ENCODE assay signal across 9 cellular contexts in the genomic region with DNA sequence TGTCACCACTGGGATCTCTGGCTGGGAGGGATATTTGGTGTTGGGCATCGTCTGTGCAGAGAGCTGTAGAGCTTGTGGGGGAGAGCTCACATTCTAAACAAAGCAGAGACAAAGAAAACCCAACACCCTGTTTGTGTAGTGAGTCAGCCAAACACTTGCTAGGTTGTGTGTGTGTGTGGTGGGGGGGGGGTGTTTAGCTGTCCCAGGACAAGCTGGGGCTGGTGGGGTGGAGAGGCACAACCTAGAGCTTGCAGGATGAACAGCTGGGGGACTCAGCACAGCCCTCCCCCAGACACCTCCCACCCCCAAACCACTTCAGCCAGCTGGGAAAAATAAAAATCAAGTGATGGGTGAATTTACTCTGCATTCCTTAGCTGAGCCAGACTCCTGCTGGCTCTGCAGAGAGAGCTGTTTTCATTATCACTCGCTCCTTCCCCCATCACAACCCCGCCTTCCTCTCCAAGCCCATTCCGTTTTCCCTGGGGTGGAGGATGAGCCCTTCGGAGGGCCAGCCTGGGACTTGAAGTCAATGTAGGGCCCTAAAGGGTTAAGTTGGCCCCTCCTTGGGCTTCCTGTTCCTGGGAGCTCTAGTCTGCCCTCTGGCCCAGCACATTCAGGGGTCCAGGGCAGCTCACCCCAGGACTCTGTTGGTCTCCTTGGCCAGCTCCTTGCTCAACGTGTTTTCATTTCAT. TPM values are rescaled to one million over a fixed set of nuclear protein-coding genes. Genes with fewer than 3 reads are reported as not detected.
DNase-seq lines count a peak whose midpoint lies in the region; TF ChIP-seq lines count a peak whose summit lies in the region.
"Had no signal": no experiment of that assay in that cellular context is flagged by ENCODE, and none has a peak within 500 bp of the region (broad histone marks: within the 10 kb centered on the region; RNA-seq: fewer than 3 reads in every experiment).

No MANE protein-coding gene starts in this region.

- no peak overlapping the region for H2AFZ ChIP-seq in MM.1S (ENCODE audit: low read length)

- no peak overlapping the region for H3K4me3 ChIP-seq in astrocyte of the cerebellum (ENCODE audit: low read depth, low read length)
- no peak overlapping the region for H3K4me3 ChIP-seq in suprapubic skin
- H3K4me3 ChIP-seq in MM.1S (ENCODE audit: low read length): no peak overlapping the region

- no peak for TF ChIP-seq EP300 in suprapubic skin (IDR thresholded peaks at IDR 0.05)

- no peak for TF ChIP-seq POLR2A in suprapubic skin (IDR thresholded peaks at IDR 0.05)

- H3K36me3 ChIP-seq in suprapubic skin: no peaks in the 10 kb centered on the region
- H3K36me3 ChIP-seq in MM.1S (replicated peaks; ENCODE audit: insufficient read depth, low read length): no peaks in the 10 kb centered on the region
- H3K36me3 ChIP-seq: neutrophil had no signal

- H3K4me1 ChIP-seq in suprapubic skin (peaks cover 43% of the 10 kb centered on the region), MM.1S (ENCODE audit: low read length) (no peaks in the 10 kb centered on the region)

- H3K9me3 ChIP-seq in suprapubic skin (no peaks in the 10 kb centered on the region), MM.1S (replicated peaks; ENCODE audit: insufficient read depth, low read length) (no peaks in the 10 kb centered on the region)
- H3K9me3 ChIP-seq: neutrophil had no signal

- no peaks in the 10 kb centered on the region for H3K27me3 ChIP-seq in suprapubic skin
- peaks cover 15% of the 10 kb centered on the region for H3K27me3 ChIP-seq in MM.1S (replicated peaks; ENCODE audit: insufficient read depth, low read length)

- no peaks in the 10 kb centered on the region for H3F3A ChIP-seq in MM.1S (ENCODE audit: insufficient read depth, low read length)

- TF ChIP-seq CTCF in astrocyte of the cerebellum (IDR thresholded peaks at IDR 0.05; ENCODE audit: low read depth, low read length, missing control alignments) (no peak), suprapubic skin (IDR thresholded peaks at IDR 0.05) (no peak), MM.1S (IDR thresholded peaks at IDR 0.05; ENCODE audit: low read length) (no peak)

- 23% methylated on average over 6 of the region's 6 CpGs for WGBS in suprapubic skin

- no peaks in the 10 kb centered on the region for H4K20me1 ChIP-seq in MM.1S (ENCODE audit: insufficient read depth, low read length)

- H3K9me2 ChIP-seq in MM.1S (replicated peaks; ENCODE audit: insufficient read depth, low read length): no peaks in the 10 kb centered on the region

- no peak overlapping the region for H3K4me2 ChIP-seq in MM.1S (ENCODE audit: low read depth, low read length)

- in situ Hi-C loops in astrocyte of the cerebellum (cut with HindIII; ENCODE audit: low sequenced_read_pairs): no loop called here

- H3K79me2 ChIP-seq in MM.1S (ENCODE audit: low read length): no peaks in the 10 kb centered on the region

- H3K9ac ChIP-seq in MM.1S (ENCODE audit: low read length): no peak overlapping the region

- H3K27ac ChIP-seq in suprapubic skin: peak overlapping the region; percentile 7
- H3K27ac ChIP-seq in MM.1S (ENCODE audit: low read length): no peak overlapping the region
- H3K27ac ChIP-seq: neutrophil had no signal

- DNase-seq in NCI-H2107 treated with DMSO at 0.1 percent for 48 hours (lab: John Stamatoyannopoulos, UW; ENCODE audit: unreplicated experiment) (peak; percentile 59), NCI-H2107 (lab: John Stamatoyannopoulos, UW) (no peak), astrocyte of the cerebellum (ENCODE audit: low read depth) (peak; percentile 91), iPS-NIHi11 (ENCODE audit: low spot score) (peak; percentile 77), suprapubic skin (ENCODE audit: low spot score in 2 of 2) (peak in 1 of 2 donors; percentile 69), mucosa of gallbladder (ENCODE audit: low spot score) (no peak), SK-N-DZ (ENCODE audit: low spot score) (no peak), MM.1S (no peak)

RNA-seq across cellular contexts. Expression of a gene that starts 2.6 kb away (rescaled TPM):
- total RNA-seq in suprapubic skin (10 to 100 TPM; 14.6 to 36.8 (median 18.9) TPM), mucosa of gallbladder (12.7 TPM)
- 0.16 TPM in 1 of 2 replicates, not detected in the other for polyA plus RNA-seq in SK-N-DZ (2014; cell fraction: cytosol; rRNA removed)
- polyA plus RNA-seq in SK-N-DZ (2014; cell fraction: nucleus; rRNA removed): 0.07 TPM in 1 of 2 replicates, not detected in the other

RNA-seq across cellular contexts. Expression of a gene that starts 8.4 kb away (rescaled TPM):
- total RNA-seq in suprapubic skin: 10 to 100 TPM in 1 of 4 donors, 1 to 10 TPM in 3; 6.5 to 10.1 (median 6.8) TPM
- total RNA-seq in mucosa of gallbladder: 3.2 TPM
- polyA plus RNA-seq in SK-N-DZ (2014; cell fraction: cytosol; rRNA removed): 2.5 and 3.1 TPM in 2 replicates
- polyA plus RNA-seq in SK-N-DZ (2014; cell fraction: nucleus; rRNA removed): 2.7 and 3.8 TPM in 2 replicates

Comparison
In these comparisons a context has a peak if more than half of its experiments do, and no peak if none do; other contexts are left out.
1. DNase-seq: peak in NCI-H2107 treated with DMSO at 0.1 percent for 48 hours (single experiment), astrocyte of the cerebellum (single experiment) and iPS-NIHi11 (single experiment); none in NCI-H2107 (single experiment), mucosa of gallbladder (single experiment), SK-N-DZ (single experiment) and MM.1S (single experiment).